In the genomic region with DNA sequence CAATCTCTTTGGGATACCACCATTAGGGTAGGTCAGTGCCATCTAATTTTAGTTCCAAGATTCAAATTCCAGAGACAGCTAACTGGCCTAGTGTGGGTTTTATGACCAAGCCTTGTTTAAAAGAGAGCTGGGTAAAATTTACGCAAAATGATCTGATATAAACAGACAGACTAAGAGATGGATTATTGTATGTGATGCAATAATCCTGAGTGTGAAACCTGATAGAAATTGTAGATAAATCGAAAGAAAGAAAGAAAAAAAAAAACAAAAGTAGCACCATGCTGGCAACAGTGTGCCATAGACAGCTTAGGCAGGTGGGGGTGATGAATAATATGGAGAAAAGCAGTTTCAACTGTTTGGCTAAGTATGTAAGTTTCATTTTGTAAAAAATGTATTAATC, we compare ENCODE assay signal across 1 cellular context.
TF ChIP-seq lines count a peak whose summit lies in the region.

No MANE protein-coding gene starts in this region.

TF ChIP-seq in GM12891, 5 proteins besides CTCF, POLR2A, EP300 and RAD21:
- TF ChIP-seq POLR2AphosphoS5 (IDR thresholded peaks at IDR 0.05; ENCODE audit: low read depth, low read length) (no peak), PAX5 (IDR thresholded peaks at IDR 0.05; ENCODE audit: insufficient read depth, low read length, severe bottlenecking) (no peak), POU2F2 (IDR thresholded peaks at IDR 0.05; ENCODE audit: low read depth, low read length) (no peak), SPI1 (IDR thresholded peaks at IDR 0.05; ENCODE audit: low read depth, low read length) (no peak)
